ENCODE assay signal across 10 cellular contexts in genomic region chr3:52495096-52495495, GRCh38. TPM values are rescaled to one million over a fixed set of nuclear protein-coding genes. Genes with fewer than 3 reads are reported as not detected.
DNase-seq lines count a peak whose midpoint lies in the region; ATAC-seq and TF ChIP-seq lines count a peak whose summit lies in the region.
"Had no signal": no experiment of that assay in that cellular context is flagged by ENCODE, and none has a peak within 500 bp of the region (broad histone marks: within the 10 kb centered on the region; RNA-seq: fewer than 3 reads in every experiment).

STAB1 (plus strand) TSS chr3:52495338; CDS start chr3:52495414, 76 bp downstream.

- intact Hi-C loops in dorsolateral prefrontal cortex (cut with DNase I), result no loop called here
- intact Hi-C loops in lower leg skin (cut with DNase I; ENCODE audit: low total_unique reads), result no loop called here
- intact Hi-C loops in stomach (cut with DNase I; ENCODE audit: low total_unique reads), result no loop called here

- H3K36me3 ChIP-seq in stomach, result peaks cover 33 to 40% (median 37%) of the 10 kb centered on the region in 4 donors

- no peak for TF ChIP-seq EP300 in stomach (IDR thresholded peaks at IDR 0.05)

- 42 to 52% methylated on average over 13 to 16 of the region's 17 CpGs for WGBS in lower leg skin, 2 donors
- WGBS in stomach, 5 donors, result 41 to 68% (median 50%) methylated on average over 8 to 17 of the region's 17 CpGs; no CpG with 5 or more reads in 1 of the 5 donors

- no peak for ATAC-seq in GM21529 (IDR thresholded peaks at IDR 0.05; ENCODE audit: unreplicated experiment)
- ATAC-seq: stimulated activated naive B cell treated with anti-CD40 and anti-IgM and Interleukin-4, amounts not matched to agents 10 μg/mL and 1 μg/mL and 100 μg/mL, for 72 hours had no signal

- peaks cover 5 to 80% (median 23%) of the 10 kb centered on the region in 4 donors for H3K4me1 ChIP-seq in stomach

- DNase-seq in RWPE1 (ENCODE audit: low spot score) (no peak), dorsolateral prefrontal cortex (peak in 1 of 10 donors; percentile 27), lower leg skin (ENCODE audit: low spot score in 2 of 2) (peak in 1 of 2 donors; percentile 92), stomach (no peak), NCI-H82 (lab: John Stamatoyannopoulos, UW) (no peak), NCI-H345 treated with DMSO at 0.1 percent for 48 hours (lab: John Stamatoyannopoulos, UW; ENCODE audit: unreplicated experiment) (no peak)
- DNase-seq in activated CD4-positive, alpha-beta T cell treated with anti-CD3 and anti-CD28 coated beads for 1 hour, result no peak
- DNase-seq: activated naive CD4-positive, alpha-beta T cell treated with anti-CD3 and anti-CD28 coated beads for 36 hours; stimulated activated naive B cell treated with anti-CD40 and anti-IgM and Interleukin-4, amounts not matched to agents 10 μg/mL and 1 μg/mL and 100 μg/mL, for 72 hours had no signal

- H3K4me3 ChIP-seq in dorsolateral prefrontal cortex, result peak within 1 kb of the TSS in 52 of 59 donors; percentile 0 to 59 (median 38)
- peak within 1 kb of the TSS; percentile 12 for H3K4me3 ChIP-seq in lower leg skin (ENCODE audit: low read depth, poor library complexity, severe bottlenecking)
- peak within 1 kb of the TSS; percentile 21 to 38 (median 32) for H3K4me3 ChIP-seq in stomach

- CTCF ChIA-PET in RWPE1 (lab: Yijun Ruan, JAX), result no interaction called here

- H3K27ac ChIP-seq in RWPE1, result peak within 1 kb of the TSS; percentile 53
- H3K27ac ChIP-seq in dorsolateral prefrontal cortex, result peak within 1 kb of the TSS in 49 of 59 donors; percentile 3 to 81 (median 61)
- peak within 1 kb of the TSS in 4 of 5 donors; percentile 54 to 79 (median 72) for H3K27ac ChIP-seq in stomach

- TF ChIP-seq CTCF in RWPE1 (conservative IDR thresholded peaks at IDR 0.05; ENCODE audit: low read depth) (no peak), dorsolateral prefrontal cortex (IDR thresholded peaks at IDR 0.05 in 54 of 56, conservative IDR thresholded peaks at IDR 0.05 in 2 of 56; ENCODE audit: low read depth in 1 of 56, partially characterized antibody in 56 of 56) (no peak), lower leg skin (IDR thresholded peaks at IDR 0.05) (no peak), stomach (IDR thresholded peaks at IDR 0.05) (no peak)

- no peaks in the 10 kb centered on the region for H3K9me3 ChIP-seq in stomach

- POLR2A ChIA-PET in RWPE1 (lab: Yijun Ruan, JAX; ENCODE audit: low non-redundant PET), result no interaction called here

- no peaks in the 10 kb centered on the region for H3K27me3 ChIP-seq in dorsolateral prefrontal cortex
- no peaks in the 10 kb centered on the region for H3K27me3 ChIP-seq in stomach

- TF ChIP-seq POLR2A in lower leg skin (IDR thresholded peaks at IDR 0.05) (no peak), stomach (IDR thresholded peaks at IDR 0.05) (no peak)

RNA-seq across cellular contexts. Expression of gene STAB1, which starts in this region (rescaled TPM):
- total RNA-seq in dorsolateral prefrontal cortex, result 100 to 1,000 TPM in 4 of 120 experiments, 10 to 100 TPM in 113, 1 to 10 TPM in 3; 7.9 to 229 (median 32.7) TPM
- 10 to 100 TPM; 10.1 to 23.9 (median 12.1) TPM for total RNA-seq in lower leg skin
- total RNA-seq in stomach, result 100 to 1,000 TPM in 2 of 5 donors, 10 to 100 TPM in 3; 51.6 to 295 (median 79.9) TPM
- polyA plus RNA-seq in stomach, result 10 to 100 TPM; 33.7 to 55.3 (median 48.6) TPM
